8 cellular contexts compared by ENCODE assay signal in genomic region chr4:153438916-153439756, GRCh38. TPM values are rescaled to one million over a fixed set of nuclear protein-coding genes. Genes with fewer than 3 reads are reported as not detected.
DNase-seq lines count a peak whose midpoint lies in the region; ATAC-seq lines count a peak whose summit lies in the region.

No MANE protein-coding gene starts in this region.

- H3K4me1 Mint-ChIP-seq in activated CD8-positive, alpha-beta memory T cell treated with anti-CD3 and anti-CD28 coated beads, Interleukin-2, amount 10 ng/mL, durations not matched to agents 7 days and 5 days = peaks cover 38% of the 10 kb centered on the region
- H3K4me1 Mint-ChIP-seq in naive thymus-derived CD8-positive, alpha-beta T cell = peaks cover 26 to 62% (median 47%) of the 10 kb centered on the region in 4 donors

- H3K4me1 ChIP-seq in HAP-1 = peaks cover 3% of the 10 kb centered on the region; the same call in 1 of the 2 replicates

- DNase-seq in activated CD8-positive, alpha-beta memory T cell treated with anti-CD3 and anti-CD28 coated beads, Interleukin-2, amount 10 ng/mL, durations not matched to agents 7 days and 5 days = peak; percentile 62
- peak; percentile 3 to 71 (median 48) for DNase-seq in naive thymus-derived CD8-positive, alpha-beta T cell
- DNase-seq in NCI-H446 (lab: John Stamatoyannopoulos, UW) (no peak), HAP-1 (ENCODE audit: low spot score in 2 of 2) (no peak), NCI-H2107 (lab: John Stamatoyannopoulos, UW) (no peak), NCI-H226 (no peak)

- H3K36me3 ChIP-seq in HAP-1 (replicated peaks) = no peaks in the 10 kb centered on the region

- POLR2A ChIA-PET in naive thymus-derived CD8-positive, alpha-beta T cell (lab: Charles Lee) = interaction anchor here (0.7 to 3.3 kb wide), 6 partner anchors 9 to 116 kb away, joined by 3 to 24 read pairs (median 4); partner anchors contain the start of gene TMEM131L

- H3K4me3 Mint-ChIP-seq in activated CD8-positive, alpha-beta memory T cell treated with anti-CD3 and anti-CD28 coated beads, Interleukin-2, amount 10 ng/mL, durations not matched to agents 7 days and 5 days = peak overlapping the region; percentile 74
- peak overlapping the region; percentile 83 to 92 (median 86) for H3K4me3 Mint-ChIP-seq in naive thymus-derived CD8-positive, alpha-beta T cell

- no peaks in the 10 kb centered on the region for H3K9me3 Mint-ChIP-seq in activated CD8-positive, alpha-beta memory T cell treated with anti-CD3 and anti-CD28 coated beads, Interleukin-2, amount 10 ng/mL, durations not matched to agents 7 days and 5 days (ENCODE audit: low read depth)
- no peaks in the 10 kb centered on the region for H3K9me3 Mint-ChIP-seq in naive thymus-derived CD8-positive, alpha-beta T cell

- ATAC-seq in GM19035 (IDR thresholded peaks at IDR 0.05; ENCODE audit: unreplicated experiment) (peak; percentile 83), HG03060 (IDR thresholded peaks at IDR 0.05; ENCODE audit: low read depth, unreplicated experiment) (peak; percentile 74)
- ATAC-seq in activated CD8-positive, alpha-beta memory T cell treated with anti-CD3 and anti-CD28 coated beads, Interleukin-2, amount 10 ng/mL, durations not matched to agents 7 days and 5 days = peak; percentile 88
- ATAC-seq in naive thymus-derived CD8-positive, alpha-beta T cell = peak; percentile 73 to 88

- no peaks in the 10 kb centered on the region for H3K9me3 ChIP-seq in HAP-1

- H3K36me3 Mint-ChIP-seq in activated CD8-positive, alpha-beta memory T cell treated with anti-CD3 and anti-CD28 coated beads, Interleukin-2, amount 10 ng/mL, durations not matched to agents 7 days and 5 days = no peaks in the 10 kb centered on the region
- H3K36me3 Mint-ChIP-seq in naive thymus-derived CD8-positive, alpha-beta T cell = no peaks in the 10 kb centered on the region

- no peaks in the 10 kb centered on the region for H3K27me3 ChIP-seq in HAP-1 (ENCODE audit: low read depth)

- no peak overlapping the region for H3K4me3 ChIP-seq in HAP-1

- H3K27me3 Mint-ChIP-seq in activated CD8-positive, alpha-beta memory T cell treated with anti-CD3 and anti-CD28 coated beads, Interleukin-2, amount 10 ng/mL, durations not matched to agents 7 days and 5 days = peaks cover 4% of the 10 kb centered on the region
- no peaks in the 10 kb centered on the region for H3K27me3 Mint-ChIP-seq in naive thymus-derived CD8-positive, alpha-beta T cell

- CTCF ChIA-PET in activated CD8-positive, alpha-beta memory T cell treated with anti-CD3 and anti-CD28 coated beads, Interleukin-2, amount 10 ng/mL, durations not matched to agents 7 days and 5 days (lab: Charles Lee) = interaction anchor here (1.1 to 3.6 kb wide), 5 partner anchors 9 to 138 kb away, joined by 3 to 27 read pairs (median 4); partner anchors contain the start of gene TMEM131L

- H3K27ac Mint-ChIP-seq in activated CD8-positive, alpha-beta memory T cell treated with anti-CD3 and anti-CD28 coated beads, Interleukin-2, amount 10 ng/mL, durations not matched to agents 7 days and 5 days = peak overlapping the region; percentile 87
- H3K27ac Mint-ChIP-seq in naive thymus-derived CD8-positive, alpha-beta T cell = peak overlapping the region; percentile 84 to 97 (median 94)

- in situ Hi-C loops in HAP-1 (cut with MboI; ENCODE audit: low sequenced_read_pairs) = loop anchor here (10.0 kb wide), 1 partner anchor 136 kb away; no protein-coding TSS in a partner anchor

RNA-seq across cellular contexts. Expression of gene TMEM131L, which starts 27.0 kb away (rescaled TPM):
- 10 to 100 TPM; 29.2 to 34.0 TPM for total RNA-seq in activated CD8-positive, alpha-beta memory T cell treated with anti-CD3 and anti-CD28 coated beads, Interleukin-2, amount 10 ng/mL, durations not matched to agents 7 days and 5 days
- 10 to 100 TPM; 72.2 to 72.6 TPM for total RNA-seq in naive thymus-derived CD8-positive, alpha-beta T cell
- polyA plus RNA-seq in naive thymus-derived CD8-positive, alpha-beta T cell = 10 to 100 TPM; 13.8 to 32.9 (median 26.7) TPM

Comparison
In these comparisons a context has a peak if more than half of its experiments do, and no peak if none do; other contexts are left out.
1. DNase-seq: peak in activated CD8-positive, alpha-beta memory T cell treated with anti-CD3 and anti-CD28 coated beads, Interleukin-2, amount 10 ng/mL, durations not matched to agents 7 days and 5 days (single experiment) and naive thymus-derived CD8-positive, alpha-beta T cell (10 of 10); none in NCI-H446 (0 of 2), HAP-1 (0 of 2), NCI-H2107 (single experiment) and NCI-H226 (single experiment).
2. Peak in every context shown above with its lines, with median percentiles within 50 percentile points of each other: ATAC-seq.